ENCODE assay signal across 31 cellular contexts in genomic region chr3:6697722-6698121, GRCh38.
DNase-seq lines count a peak whose midpoint lies in the region; ATAC-seq and TF ChIP-seq lines count a peak whose summit lies in the region.
"Had no signal": no experiment of that assay in that cellular context is flagged by ENCODE, and none has a peak within 500 bp of the region (broad histone marks: within the 10 kb centered on the region; RNA-seq: fewer than 3 reads in every experiment).

No MANE protein-coding gene starts in this region.

- TF ChIP-seq CTCF in glutamatergic neuron (IDR thresholded peaks at IDR 0.05; ENCODE audit: partially characterized antibody, unreplicated experiment): no peak

- H3K27ac Mint-ChIP-seq in glutamatergic neuron (ENCODE audit: unreplicated experiment): no peak overlapping the region
- H3K27ac Mint-ChIP-seq: activated CD4-positive, alpha-beta T cell treated with anti-CD3 and anti-CD28 coated beads, Interleukin-2, amount 10 ng/mL, durations not matched to agents 7 days and 5 days; activated naive CD8-positive, alpha-beta T cell; CD14-positive monocyte; neural progenitor cell had no signal

- ATAC-seq in HG02588 (IDR thresholded peaks at IDR 0.05; ENCODE audit: unreplicated experiment): peak; percentile 76
- ATAC-seq in HG03469 (IDR thresholded peaks at IDR 0.05; ENCODE audit: unreplicated experiment): peak; percentile 85
- ATAC-seq in left colon: peak; percentile 44
- no peak for ATAC-seq in GM18505 (IDR thresholded peaks at IDR 0.05; ENCODE audit: unreplicated experiment)
- ATAC-seq: K562, left ventricle myocardium superior, pancreas had no signal

- TF ChIP-seq POLR2A in GM18505 (IDR thresholded peaks at IDR 0.05; ENCODE audit: borderline replicate concordance, extremely low read depth, insufficient read depth, insufficient read length): no peak

- peaks cover under 1% of the 10 kb centered on the region for H3K4me1 Mint-ChIP-seq in glutamatergic neuron (ENCODE audit: low read depth, unreplicated experiment)
- H3K4me1 Mint-ChIP-seq: activated CD4-positive, alpha-beta T cell treated with anti-CD3 and anti-CD28 coated beads, Interleukin-2, amount 10 ng/mL, durations not matched to agents 7 days and 5 days; CD14-positive monocyte; neural progenitor cell had no signal

- peaks cover 3% of the 10 kb centered on the region for H3K36me3 Mint-ChIP-seq in glutamatergic neuron (ENCODE audit: unreplicated experiment)
- H3K36me3 Mint-ChIP-seq: activated naive CD8-positive, alpha-beta T cell; CD14-positive monocyte; neural progenitor cell had no signal

- intact Hi-C loops in left colon (cut with DNase I, micrococcal nuclease): no loop called here

- no peaks in the 10 kb centered on the region for H3K9me3 Mint-ChIP-seq in glutamatergic neuron (ENCODE audit: unreplicated experiment)
- H3K9me3 Mint-ChIP-seq: activated CD4-positive, alpha-beta T cell treated with anti-CD3 and anti-CD28 coated beads, Interleukin-2, amount 10 ng/mL, durations not matched to agents 7 days and 5 days; neural progenitor cell had no signal

- DNase-seq in DMS153 treated with DMSO at 0.1 percent for 48 hours (lab: John Stamatoyannopoulos, UW; ENCODE audit: unreplicated experiment): peak; percentile 2
- no peak for DNase-seq in DMS153 (lab: John Stamatoyannopoulos, UW)
- no peak for DNase-seq in left colon
- DNase-seq in glutamatergic neuron: no peak
- no peak for DNase-seq in stimulated activated CD4-positive, alpha-beta T cell treated with anti-CD3 and anti-CD28 coated beads, Interleukin-15, amount 100 ng/mL, for 24 hours
- DNase-seq: activated CD4-positive, alpha-beta T cell treated with anti-CD3 and anti-CD28 coated beads, Interleukin-2, amount 10 ng/mL, durations not matched to agents 7 days and 5 days; activated effector memory CD4-positive, alpha-beta T cell treated with Interleukin-2 at 50 U/mL for 16 hours; activated T-cell treated with anti-CD3 and anti-CD28 coated beads, Interleukin-2, amount 50 U/mL, for 1 hour; Caco-2; DMS79; foreskin fibroblast; GF-D8; head of caudate nucleus; left ventricle myocardium superior; NCI-H1105; NCI-H187 treated with DMSO at 0.1 percent for 48 hours; NCI-H524 treated with DMSO at 0.1 percent for 48 hours; pancreas; Peyer's patch; retina; SJCRH30; stimulated activated naive CD4-positive, alpha-beta T cell treated with Interleukin-2 at 50 U/mL for 16 hours; SW 1271; T-helper 9 cell had no signal

- H3K4me3 Mint-ChIP-seq in glutamatergic neuron (ENCODE audit: unreplicated experiment): no peak overlapping the region
- H3K4me3 Mint-ChIP-seq: activated CD4-positive, alpha-beta T cell treated with anti-CD3 and anti-CD28 coated beads, Interleukin-2, amount 10 ng/mL, durations not matched to agents 7 days and 5 days; activated naive CD8-positive, alpha-beta T cell; CD14-positive monocyte; neural progenitor cell had no signal

- H3K27me3 Mint-ChIP-seq in glutamatergic neuron (ENCODE audit: unreplicated experiment): no peaks in the 10 kb centered on the region
- H3K27me3 Mint-ChIP-seq: activated CD4-positive, alpha-beta T cell treated with anti-CD3 and anti-CD28 coated beads, Interleukin-2, amount 10 ng/mL, durations not matched to agents 7 days and 5 days; activated naive CD8-positive, alpha-beta T cell had no signal
